Comparison of ENCODE assay signal across 8 cellular contexts in the genomic region with DNA sequence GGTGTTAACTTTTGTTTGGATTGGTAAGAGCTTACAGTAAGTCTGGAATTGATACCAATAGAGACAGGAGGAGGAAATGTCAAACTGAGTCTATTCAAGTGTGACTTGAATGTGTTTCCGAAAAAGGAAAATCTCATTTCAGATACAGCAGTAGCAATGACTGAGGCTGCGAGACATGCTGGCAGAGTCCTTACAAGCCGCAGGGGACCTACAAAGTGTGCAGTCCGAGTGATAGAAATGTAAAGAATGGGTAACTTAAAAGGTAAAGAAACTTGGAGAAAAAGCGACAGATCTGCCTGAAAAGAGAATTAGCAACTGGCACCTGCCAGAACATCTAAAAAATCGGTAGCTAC. TPM values are rescaled to one million over a fixed set of nuclear protein-coding genes. Genes with fewer than 3 reads are reported as not detected.
DNase-seq lines count a peak whose midpoint lies in the region; FAIRE-seq and TF ChIP-seq lines count a peak whose summit lies in the region.

No MANE protein-coding gene starts in this region.

- H2AFZ ChIP-seq in astrocyte (ENCODE audit: low read depth, low read length) = peak overlapping the region; percentile 88

- H3K9me3 ChIP-seq in astrocyte (ENCODE audit: insufficient read depth, low read depth, low read length) (no peaks in the 10 kb centered on the region), kidney (ENCODE audit: control insufficient read depth in 1 of 2, low read length in 2 of 2) (no peaks in the 10 kb centered on the region), stomach (no peaks in the 10 kb centered on the region)

- peaks cover 2% of the 10 kb centered on the region for H3K9me3 Mint-ChIP-seq in astrocyte (ENCODE audit: unreplicated experiment)

- intact Hi-C loops in kidney (cut with DNase I) (no loop called here), stomach (cut with DNase I; ENCODE audit: low total_unique reads) (no loop called here)

- H3K4me1 Mint-ChIP-seq in astrocyte (ENCODE audit: low read depth, unreplicated experiment) = peaks cover 6% of the 10 kb centered on the region

- FAIRE-seq in astrocyte (lab: Jason Lieb, UNC) (no peak), kidney (lab: Jason Lieb, UNC) (no peak)

- peaks cover 24% of the 10 kb centered on the region for H3K79me2 ChIP-seq in astrocyte (ENCODE audit: insufficient read depth, low read length)

- H3K36me3 Mint-ChIP-seq in astrocyte (ENCODE audit: low read depth, unreplicated experiment) = no peaks in the 10 kb centered on the region

- peak overlapping the region; percentile 76 for H3K27ac ChIP-seq in astrocyte (ENCODE audit: low read depth, low read length)
- H3K27ac ChIP-seq in kidney (ENCODE audit: low read depth in 2 of 2, low read length in 2 of 2) = peak overlapping the region in 1 of 2 donors; percentile 70
- peak overlapping the region; percentile 51 to 82 (median 71) for H3K27ac ChIP-seq in stomach

- H4K20me1 ChIP-seq in astrocyte (ENCODE audit: insufficient read depth, low read length) = no peaks in the 10 kb centered on the region

- peak overlapping the region; percentile 91 for H3K4me3 Mint-ChIP-seq in astrocyte (ENCODE audit: unreplicated experiment)

- peak overlapping the region; percentile 87 for H3K4me2 ChIP-seq in astrocyte (ENCODE audit: low read length)

- H3K4me3 ChIP-seq in H7 (ENCODE audit: insufficient read depth, low read depth, low read length) (peak overlapping the region; percentile 83), LNCaP clone FGC (ENCODE audit: low read depth, low read length) (peak overlapping the region; percentile 68), astrocyte (ENCODE audit: insufficient read depth, low read depth, low read length) (peak overlapping the region; percentile 100), kidney (ENCODE audit: low read length in 2 of 2) (peak overlapping the region; percentile 87 to 100), stomach (peak overlapping the region; percentile 68 to 76 (median 72))

- no peak for TF ChIP-seq EP300 in stomach (IDR thresholded peaks at IDR 0.05)

- H3K4me1 ChIP-seq in astrocyte (ENCODE audit: insufficient read depth, low read length) (peaks cover 9% of the 10 kb centered on the region), kidney (ENCODE audit: control insufficient read depth in 1 of 2, insufficient read depth in 1 of 2, low read depth in 1 of 2, low read length in 2 of 2) (peaks cover 0 to 4% of the 10 kb centered on the region in 2 donors), stomach (peaks cover 0 to 23% (median 19%) of the 10 kb centered on the region in 4 donors)

- peak overlapping the region; percentile 35 for H3K27ac Mint-ChIP-seq in astrocyte (ENCODE audit: unreplicated experiment)

- H3K9ac ChIP-seq in astrocyte (ENCODE audit: low read length) (peak overlapping the region; percentile 93), kidney (ENCODE audit: low read length in 2 of 2) (peak overlapping the region; percentile 89 to 99)

- DNase-seq in NCI-H510A treated with DMSO at 0.1 percent for 48 hours (lab: John Stamatoyannopoulos, UW) = peak; percentile 31
- DNase-seq in NCI-H510A (lab: John Stamatoyannopoulos, UW) = no peak
- DNase-seq in H7 = peak; percentile 12
- no peak for DNase-seq in LNCaP clone FGC (ENCODE audit: low read depth)
- no peak for DNase-seq in astrocyte (ENCODE audit: low read depth)
- no peak for DNase-seq in kidney
- no peak for DNase-seq in stomach
- no peak for DNase-seq in NCI-H1930 (lab: John Stamatoyannopoulos, UW)

- no peak for TF ChIP-seq POLR2A in stomach (IDR thresholded peaks at IDR 0.05)

- H3K27me3 ChIP-seq in H7 (ENCODE audit: control insufficient read depth, insufficient read depth, low read length) = no peaks in the 10 kb centered on the region
- H3K27me3 ChIP-seq in astrocyte (ENCODE audit: insufficient read depth, low read length) = no peaks in the 10 kb centered on the region
- H3K27me3 ChIP-seq in stomach = no peaks in the 10 kb centered on the region

- TF ChIP-seq CTCF in LNCaP clone FGC (IDR thresholded peaks at IDR 0.05; ENCODE audit: control insufficient read depth, extremely low read depth, insufficient read depth) = no peak
- no peak for TF ChIP-seq CTCF in astrocyte (IDR thresholded peaks at IDR 0.05; ENCODE audit: insufficient read depth, low read depth, low read length)
- no peak for TF ChIP-seq CTCF in kidney (IDR thresholded peaks at IDR 0.05; ENCODE audit: borderline replicate concordance, extremely low read depth, insufficient read depth)
- TF ChIP-seq CTCF in stomach (IDR thresholded peaks at IDR 0.05) = no peak

- WGBS in stomach, 5 donors = 0 to 1% (median 0%) methylated on average over 6 of the region's 6 CpGs

- H3K36me3 ChIP-seq in H7 (replicated peaks; ENCODE audit: control insufficient read depth, insufficient read depth, low read length) = peaks cover 4% of the 10 kb centered on the region
- H3K36me3 ChIP-seq in astrocyte (ENCODE audit: insufficient read depth, low read length) = peaks cover 4% of the 10 kb centered on the region
- peaks cover 11% of the 10 kb centered on the region in 2 donors for H3K36me3 ChIP-seq in kidney (ENCODE audit: control insufficient read depth in 1 of 2, insufficient read depth in 2 of 2, low read length in 2 of 2)
- H3K36me3 ChIP-seq in stomach = peaks cover 11 to 33% (median 25%) of the 10 kb centered on the region in 4 donors

- peaks cover 3% of the 10 kb centered on the region for H3K27me3 Mint-ChIP-seq in astrocyte (ENCODE audit: low read depth, unreplicated experiment)

RNA-seq across cellular contexts. Expression of a gene that starts 0.4 kb away (rescaled TPM):
- 9.8 and 19.6 TPM in 2 replicates for total RNA-seq in H7 (2014; rRNA removed; shearing (Covaris generic))
- 7.8 and 9.0 TPM in 2 replicates for total RNA-seq in astrocyte
- total RNA-seq in kidney = 19.1 TPM
- 10.3 TPM for polyA plus RNA-seq in kidney (ENCODE audit: insufficient read depth, low read depth, low replicate concordance)
- total RNA-seq in stomach = 10 to 100 TPM; 28.0 to 44.3 (median 38.8) TPM
- polyA plus RNA-seq in stomach = 10 to 100 TPM in 1 of 3 donors, 1 to 10 TPM in 2; 5.7 to 89.8 (median 7.2) TPM

Comparison
In these comparisons a context has a peak if more than half of its experiments do, and no peak if none do; other contexts are left out.
1. DNase-seq: peak in NCI-H510A treated with DMSO at 0.1 percent for 48 hours (single experiment) and H7 (single experiment); none in NCI-H510A (single experiment), LNCaP clone FGC (single experiment), astrocyte (single experiment), kidney (single experiment), stomach (single experiment) and NCI-H1930 (0 of 2).
2. Peak in every context shown above with its lines, with median percentiles within 50 percentile points of each other: H3K4me3 ChIP-seq.